ENCODE assay signal across 14 cellular contexts in the genomic region with DNA sequence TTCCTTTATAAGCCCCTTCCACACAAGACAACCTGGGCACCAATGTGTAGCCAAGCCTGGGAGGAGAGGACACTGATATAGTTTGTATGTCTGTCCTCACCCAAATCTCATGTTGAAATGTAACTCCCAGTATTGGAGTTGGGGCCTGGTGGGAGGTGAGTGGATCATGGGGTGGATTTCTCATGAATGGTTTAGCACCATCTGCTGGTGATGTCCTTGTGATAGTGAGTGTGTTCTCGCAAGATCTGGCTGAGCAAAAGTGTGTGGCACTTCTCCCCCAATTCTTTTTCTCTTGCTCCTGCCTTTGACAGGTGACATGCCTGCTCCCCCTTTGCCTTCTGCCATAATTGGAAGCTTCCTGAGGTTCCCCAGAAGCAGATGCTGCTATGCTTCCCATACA.
A peak's percentile ranks its signal among the peaks of the same experiment; 100 is the strongest.
DNase-seq lines count a peak whose midpoint lies in the region; ATAC-seq, FAIRE-seq and TF ChIP-seq lines count a peak whose summit lies in the region.
"Had no signal": no experiment of that assay in that cellular context is flagged by ENCODE, and none has a peak within 500 bp of the region (broad histone marks: within the 10 kb centered on the region; RNA-seq: fewer than 3 reads in every experiment).

No MANE protein-coding gene starts in this region.

- ATAC-seq in pancreas (no peak), GM21423 (IDR thresholded peaks at IDR 0.05; ENCODE audit: unreplicated experiment) (no peak), body of pancreas (no peak), Right ventricle myocardium superior (ENCODE audit: poor library complexity) (no peak)
- ATAC-seq: natural killer cell treated with Interleukin-12 subunit alpha and Interleukin-12 subunit beta and Interleukin-15 and Interleukin-18, amount 100 ng/mL, for 72 hours had no signal

- intact Hi-C loops in pancreas (cut with DNase I) (no loop called here), body of pancreas (cut with DNase I) (no loop called here), Right ventricle myocardium superior (cut with DNase I) (no loop called here)

- no peak overlapping the region for H3K4me3 ChIP-seq in Jurkat, Clone E6-1 (ENCODE audit: low read length)
- H3K4me3 ChIP-seq in WERI-Rb-1 (ENCODE audit: low read depth, low read length) (no peak overlapping the region), pancreas (no peak overlapping the region), body of pancreas (no peak overlapping the region)
- H3K4me3 ChIP-seq: MG63 had no signal

- H3K27me3 ChIP-seq in WERI-Rb-1 (ENCODE audit: insufficient read depth, low read depth, severe bottlenecking) (no peaks in the 10 kb centered on the region), pancreas (no peaks in the 10 kb centered on the region), body of pancreas (no peaks in the 10 kb centered on the region)
- H3K27me3 ChIP-seq: MG63 had no signal

- H3K27ac ChIP-seq in WERI-Rb-1 (no peak overlapping the region), pancreas (no peak overlapping the region), body of pancreas (no peak overlapping the region)

- DNase-seq in ELF-1 (ENCODE audit: low read depth, low spot score): peak; percentile 3
- peak; percentile 9 for DNase-seq in Jurkat, Clone E6-1 (ENCODE audit: low read depth, low spot score)
- DNase-seq in WERI-Rb-1: peak; percentile 23
- peak; percentile 12 for DNase-seq in left kidney (ENCODE audit: low read depth, low spot score)
- DNase-seq in pancreas: no peak
- DNase-seq in body of pancreas: no peak
- DNase-seq in Right ventricle myocardium superior: no peak
- DNase-seq: GOT3, MG63, NCI-H526 treated with DMSO at 0.1 percent for 48 hours, T-helper 2 cell had no signal

- H3K4me1 ChIP-seq in pancreas (no peaks in the 10 kb centered on the region), body of pancreas (no peaks in the 10 kb centered on the region)

- H3K36me3 ChIP-seq in WERI-Rb-1 (no peaks in the 10 kb centered on the region), pancreas (no peaks in the 10 kb centered on the region), body of pancreas (replicated peaks in 1 of 2; ENCODE audit: insufficient read depth in 1 of 2, low read depth in 2 of 2) (no peaks in the 10 kb centered on the region)
- H3K36me3 ChIP-seq: MG63 had no signal

- TF ChIP-seq CTCF in WERI-Rb-1 (IDR thresholded peaks at IDR 0.05; ENCODE audit: low read depth, low read length) (peak; percentile 58), pancreas (IDR thresholded peaks at IDR 0.05) (no peak), body of pancreas (IDR thresholded peaks at IDR 0.05) (no peak)

- H3K9me3 ChIP-seq in WERI-Rb-1 (ENCODE audit: severe bottlenecking) (no peaks in the 10 kb centered on the region), pancreas (no peaks in the 10 kb centered on the region), body of pancreas (no peaks in the 10 kb centered on the region)
- H3K9me3 ChIP-seq: MG63 had no signal

- WGBS in pancreas, 2 donors: 48 to 63% methylated on average over 1 of the region's 1 CpG
- 78 to 83% methylated on average over 1 of the region's 1 CpG for WGBS in body of pancreas, 2 donors

- FAIRE-seq in pancreas (lab: Jason Lieb, UNC): no peak
- FAIRE-seq: endometrium had no signal

- no peak for TF ChIP-seq POLR2A in body of pancreas (IDR thresholded peaks at IDR 0.05)

Comparison
In these comparisons a context has a peak if more than half of its experiments do, and no peak if none do; other contexts are left out.
1. DNase-seq: peak in ELF-1 (single experiment), Jurkat, Clone E6-1 (single experiment), WERI-Rb-1 (single experiment) and left kidney (single experiment); none in pancreas (0 of 6), body of pancreas (0 of 4) and Right ventricle myocardium superior (single experiment).